1 cellular context compared by ENCODE assay signal in genomic region chr5:179801304-179802206, GRCh38.
TF ChIP-seq lines count a peak whose summit lies in the region.

No MANE protein-coding gene starts in this region.

TF ChIP-seq in H1, 55 proteins besides CTCF, POLR2A, EP300 and RAD21:
- TF ChIP-seq USF2 (IDR thresholded peaks at IDR 0.05; ENCODE audit: low read length) (0 out of 2 replicates have a peak, but pooled peaks have one; percentile 35), GTF2F1 (IDR thresholded peaks at IDR 0.05; ENCODE audit: borderline replicate concordance, low read depth, low read length) (no peak), MAFK (IDR thresholded peaks at IDR 0.05; ENCODE audit: low read depth, low read length) (no peak), TBP (IDR thresholded peaks at IDR 0.05; ENCODE audit: low read depth, low read length) (no peak), CREB1 (IDR thresholded peaks at IDR 0.05) (0 out of 2 replicates have a peak, but pooled peaks have one; percentile 21), GABPA (IDR thresholded peaks at IDR 0.05; ENCODE audit: borderline replicate concordance, insufficient read depth, low read length) (peak; percentile 65; the same call in 1 of the 2 replicates), POLR2AphosphoS5 (IDR thresholded peaks at IDR 0.05; ENCODE audit: low read depth, low read length) (no peak), NRF1 (IDR thresholded peaks at IDR 0.05; ENCODE audit: low read depth, low read length) (no peak), SIN3A (conservative IDR thresholded peaks at IDR 0.05 in 1 of 2, IDR thresholded peaks at IDR 0.05 in 1 of 2; ENCODE audit: low read depth in 1 of 2, low read length in 2 of 2) (peak in 1 of 2 experiments; percentile 54; a peak in 1 of 4 replicates)
- TF ChIP-seq, protein P1, sequence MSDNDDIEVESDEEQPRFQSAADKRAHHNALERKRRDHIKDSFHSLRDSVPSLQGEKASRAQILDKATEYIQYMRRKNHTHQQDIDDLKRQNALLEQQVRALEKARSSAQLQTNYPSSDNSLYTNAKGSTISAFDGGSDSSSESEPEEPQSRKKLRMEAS (IDR thresholded peaks at IDR 0.05) = peak; percentile 48; the same call in 1 of the 2 replicates
- TF ChIP-seq, protein P2, sequence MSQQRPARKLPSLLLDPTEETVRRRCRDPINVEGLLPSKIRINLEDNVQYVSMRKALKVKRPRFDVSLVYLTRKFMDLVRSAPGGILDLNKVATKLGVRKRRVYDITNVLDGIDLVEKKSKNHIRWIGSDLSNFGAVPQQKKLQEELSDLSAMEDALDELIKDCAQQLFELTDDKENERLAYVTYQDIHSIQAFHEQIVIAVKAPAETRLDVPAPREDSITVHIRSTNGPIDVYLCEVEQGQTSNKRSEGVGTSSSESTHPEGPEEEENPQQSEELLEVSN (IDR thresholded peaks at IDR 0.05) = 0 out of 2 replicates have a peak, but pooled peaks have one; percentile 19
